13 cellular contexts compared by ENCODE assay signal in the genomic region with DNA sequence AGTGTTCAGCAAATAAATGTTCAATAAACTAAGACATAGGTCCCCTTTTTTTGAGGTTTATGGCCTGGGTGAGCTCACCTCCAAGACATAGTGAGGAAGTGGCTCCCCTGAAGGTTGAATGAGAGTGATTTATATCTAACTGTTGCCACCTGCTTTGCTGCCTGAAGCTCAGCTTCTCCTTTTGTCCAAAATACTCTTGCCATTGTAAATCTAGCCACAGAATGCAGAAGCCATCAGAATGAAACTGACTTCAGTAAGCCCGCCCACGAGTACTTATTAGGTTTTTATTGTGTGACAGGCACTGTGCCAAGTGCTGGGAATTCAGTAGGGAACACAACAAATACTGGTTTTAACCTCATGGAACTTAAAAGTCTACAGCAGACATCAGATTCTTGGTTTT. TPM values are rescaled to one million over a fixed set of nuclear protein-coding genes. Genes with fewer than 3 reads are reported as not detected.
A peak's percentile ranks its signal among the peaks of the same experiment; 100 is the strongest.
DNase-seq lines count a peak whose midpoint lies in the region; ATAC-seq and TF ChIP-seq lines count a peak whose summit lies in the region.
"Had no signal": no experiment of that assay in that cellular context is flagged by ENCODE, and none has a peak within 500 bp of the region (broad histone marks: within the 10 kb centered on the region; RNA-seq: fewer than 3 reads in every experiment).

No MANE protein-coding gene starts in this region.

- no peak overlapping the region for H3K4me3 ChIP-seq in GM12865 (ENCODE audit: low read depth, low read length)
- H3K4me3 ChIP-seq: suprapubic skin had no signal

- CTCF ChIA-PET in activated naive CD4-positive, alpha-beta T cell treated with anti-CD3 and anti-CD28 coated beads, Interleukin-2, amount 10 ng/mL, durations not matched to agents 7 days and 5 days (lab: Charles Lee): interaction anchor here (0.8 to 1.8 kb wide), 4 partner anchors 8 to 378 kb away, joined by 3 to 5 read pairs (median 4); no protein-coding TSS in a partner anchor

- peaks cover 33% of the 10 kb centered on the region for H3K4me1 Mint-ChIP-seq in activated naive CD4-positive, alpha-beta T cell treated with anti-CD3 and anti-CD28 coated beads, Interleukin-2, amount 10 ng/mL, durations not matched to agents 7 days and 5 days
- H3K4me1 Mint-ChIP-seq in naive thymus-derived CD8-positive, alpha-beta T cell: peaks cover 10 to 40% (median 23%) of the 10 kb centered on the region in 4 donors

- no peak overlapping the region for H3K4me3 Mint-ChIP-seq in activated naive CD4-positive, alpha-beta T cell treated with anti-CD3 and anti-CD28 coated beads, Interleukin-2, amount 10 ng/mL, durations not matched to agents 7 days and 5 days
- H3K4me3 Mint-ChIP-seq in naive thymus-derived CD8-positive, alpha-beta T cell: peak overlapping the region in 1 of 10 donors; percentile 50
- H3K4me3 Mint-ChIP-seq: activated naive CD4-positive, alpha-beta T cell treated with anti-CD3 and anti-CD28 coated beads for 36 hours had no signal

- peaks cover 18% of the 10 kb centered on the region for H3K27me3 Mint-ChIP-seq in activated naive CD4-positive, alpha-beta T cell treated with anti-CD3 and anti-CD28 coated beads, Interleukin-2, amount 10 ng/mL, durations not matched to agents 7 days and 5 days
- H3K27me3 Mint-ChIP-seq in naive thymus-derived CD8-positive, alpha-beta T cell: no peaks in the 10 kb centered on the region

- POLR2A ChIA-PET in naive thymus-derived CD8-positive, alpha-beta T cell (lab: Charles Lee): no interaction called here

- intact Hi-C loops in sciatic nerve (cut with DNase I) (no loop called here), Right ventricle myocardium superior (cut with DNase I) (no loop called here)

- H3K36me3 Mint-ChIP-seq in activated naive CD4-positive, alpha-beta T cell treated with anti-CD3 and anti-CD28 coated beads, Interleukin-2, amount 10 ng/mL, durations not matched to agents 7 days and 5 days: no peaks in the 10 kb centered on the region
- H3K36me3 Mint-ChIP-seq in naive thymus-derived CD8-positive, alpha-beta T cell: no peaks in the 10 kb centered on the region

- H3K27ac Mint-ChIP-seq in activated naive CD4-positive, alpha-beta T cell treated with anti-CD3 and anti-CD28 coated beads, Interleukin-2, amount 10 ng/mL, durations not matched to agents 7 days and 5 days: no peak overlapping the region
- H3K27ac Mint-ChIP-seq in naive thymus-derived CD8-positive, alpha-beta T cell: peak overlapping the region in 5 of 10 donors; percentile 1 to 60 (median 44)
- H3K27ac Mint-ChIP-seq: activated naive CD4-positive, alpha-beta T cell treated with anti-CD3 and anti-CD28 coated beads for 36 hours had no signal

- no peak for TF ChIP-seq CTCF in GM12865 (IDR thresholded peaks at IDR 0.05; ENCODE audit: insufficient read depth, low read depth, low read length, missing control alignments)

- DNase-seq in GM12865 (ENCODE audit: low read depth) (peak; percentile 57), NOMO-1 treated with DMSO at 0.1 percent for 48 hours (lab: John Stamatoyannopoulos, UW; ENCODE audit: unreplicated experiment) (peak; percentile 99), left kidney (ENCODE audit: low read depth, low spot score) (peak; percentile 77), sciatic nerve (ENCODE audit: low spot score) (no peak), Right ventricle myocardium superior (no peak)
- no peak for DNase-seq in activated naive CD4-positive, alpha-beta T cell treated with anti-CD3 and anti-CD28 coated beads, Interleukin-2, amount 10 ng/mL, durations not matched to agents 7 days and 5 days
- DNase-seq in naive thymus-derived CD8-positive, alpha-beta T cell: no peak
- DNase-seq: activated naive CD4-positive, alpha-beta T cell treated with anti-CD3 and anti-CD28 coated beads for 36 hours; left ventricle myocardium superior; SW 1271 had no signal

- H3K9me3 Mint-ChIP-seq in activated naive CD4-positive, alpha-beta T cell treated with anti-CD3 and anti-CD28 coated beads, Interleukin-2, amount 10 ng/mL, durations not matched to agents 7 days and 5 days: no peaks in the 10 kb centered on the region
- H3K9me3 Mint-ChIP-seq in naive thymus-derived CD8-positive, alpha-beta T cell: no peaks in the 10 kb centered on the region
- H3K9me3 Mint-ChIP-seq: activated naive CD4-positive, alpha-beta T cell treated with anti-CD3 and anti-CD28 coated beads for 36 hours had no signal

- ATAC-seq in HG03139 (IDR thresholded peaks at IDR 0.05; ENCODE audit: unreplicated experiment): peak; percentile 51
- ATAC-seq in sciatic nerve: no peak
- ATAC-seq in naive thymus-derived CD8-positive, alpha-beta T cell: no peak
- ATAC-seq in Right ventricle myocardium superior (ENCODE audit: poor library complexity): no peak
- ATAC-seq: left ventricle myocardium superior had no signal

RNA-seq across cellular contexts. Expression of gene SPINK2, which starts 18.0 kb away (rescaled TPM):
- total RNA-seq in sciatic nerve: not detected
- 10 to 100 TPM; 26.8 to 34.9 TPM for total RNA-seq in naive thymus-derived CD8-positive, alpha-beta T cell
- polyA plus RNA-seq in naive thymus-derived CD8-positive, alpha-beta T cell: 100 to 1,000 TPM in 2 of 3 donors, 10 to 100 TPM in 1; 67.3 to 155 (median 119) TPM
- 1.6 TPM for total RNA-seq in Right ventricle myocardium superior
- total RNA-seq: Daoy, suprapubic skin had no signal

Comparison
In these comparisons a context has a peak if more than half of its experiments do, and no peak if none do; other contexts are left out.
1. DNase-seq: peak in GM12865 (single experiment), NOMO-1 treated with DMSO at 0.1 percent for 48 hours (single experiment) and left kidney (single experiment); none in sciatic nerve (single experiment), activated naive CD4-positive, alpha-beta T cell treated with anti-CD3 and anti-CD28 coated beads, Interleukin-2, amount 10 ng/mL, durations not matched to agents 7 days and 5 days (single experiment), naive thymus-derived CD8-positive, alpha-beta T cell (0 of 10) and Right ventricle myocardium superior (single experiment).
2. RNA of gene SPINK2, which starts 18.0 kb away (total RNA-seq): 26.8 to 34.9 TPM in naive thymus-derived CD8-positive, alpha-beta T cell; 1.6 TPM in Right ventricle myocardium superior (single experiment) and not detected in sciatic nerve (single experiment); every median in the first group is over 10 times any median in the second.